18 cellular contexts compared by ENCODE assay signal in genomic region chr10:55058800-55059199, GRCh38.
DNase-seq lines count a peak whose midpoint lies in the region; FAIRE-seq and TF ChIP-seq lines count a peak whose summit lies in the region.
"Had no signal": no experiment of that assay in that cellular context is flagged by ENCODE, and none has a peak within 500 bp of the region (broad histone marks: within the 10 kb centered on the region; RNA-seq: fewer than 3 reads in every experiment).

No MANE protein-coding gene starts in this region.

- no peaks in the 10 kb centered on the region for H3K36me3 ChIP-seq in BE2C
- H3K36me3 ChIP-seq in Caco-2 (ENCODE audit: control insufficient read depth, insufficient read depth, low read length) = no peaks in the 10 kb centered on the region
- H3K36me3 ChIP-seq in sigmoid colon = no peaks in the 10 kb centered on the region
- H3K36me3 ChIP-seq: HAP-1 had no signal

- no peak for TF ChIP-seq EP300 in sigmoid colon (IDR thresholded peaks at IDR 0.05)

- H3K9me3 ChIP-seq in BE2C (no peaks in the 10 kb centered on the region), Caco-2 (no peaks in the 10 kb centered on the region), sigmoid colon (no peaks in the 10 kb centered on the region)
- H3K9me3 ChIP-seq: HAP-1 had no signal

- TF ChIP-seq POLR2A in sigmoid colon (IDR thresholded peaks at IDR 0.05) = no peak

- 82 to 87% methylated on average over 5 of the region's 5 CpGs for WGBS in sigmoid colon, 2 donors

- CTCF ChIA-PET in Caco-2 (lab: Charles Lee) = no interaction called here

- no peak overlapping the region for H3K4me3 Mint-ChIP-seq in Caco-2 (ENCODE audit: unreplicated experiment)
- H3K4me3 Mint-ChIP-seq: CD4-positive, alpha-beta T cell had no signal

- H3K27ac ChIP-seq in sigmoid colon = no peak overlapping the region

- no peaks in the 10 kb centered on the region for H3K4me1 Mint-ChIP-seq in Caco-2 (ENCODE audit: low read depth, unreplicated experiment)

- peaks cover 8% of the 10 kb centered on the region for H3K4me1 ChIP-seq in BE2C
- H3K4me1 ChIP-seq in Caco-2 = peaks cover 6% of the 10 kb centered on the region
- H3K4me1 ChIP-seq in sigmoid colon = no peaks in the 10 kb centered on the region
- H3K4me1 ChIP-seq: HAP-1 had no signal

- no TSS peak for BruUV-seq in Caco-2 (replicated peaks; lab: Mats Ljungman, UMichigan)

- intact Hi-C loops in Caco-2 (cut with micrococcal nuclease; ENCODE audit: unreplicated experiment) = no loop called here
- intact Hi-C loops in sigmoid colon (cut with DNase I) = no loop called here

- H3K4me3 ChIP-seq in BE2C (ENCODE audit: low read depth, low read length) (0 out of 2 replicates have a peak overlapping the region, but pooled peaks have one; percentile 12), epithelial cell of proximal tubule (ENCODE audit: low read depth, low read length) (no peak overlapping the region), Caco-2 (ENCODE audit: low read depth, low read length) (no peak overlapping the region), sigmoid colon (no peak overlapping the region)
- H3K4me3 ChIP-seq: HAP-1 had no signal

- H3K9me3 Mint-ChIP-seq in Caco-2 (ENCODE audit: unreplicated experiment) = no peaks in the 10 kb centered on the region

- TF ChIP-seq CTCF in BE2C (IDR thresholded peaks at IDR 0.05; ENCODE audit: low read depth, low read length) (no peak), epithelial cell of proximal tubule (conservative IDR thresholded peaks at IDR 0.05; ENCODE audit: low read depth, low read length) (no peak), Caco-2 (IDR thresholded peaks at IDR 0.05; ENCODE audit: insufficient read depth in 1 of 2, low read depth in 1 of 2, low read length in 1 of 2, severe bottlenecking in 1 of 2, unreplicated experiment in 1 of 2) (no peak), sigmoid colon (IDR thresholded peaks at IDR 0.05) (no peak)

- H3K27ac Mint-ChIP-seq in Caco-2 (ENCODE audit: unreplicated experiment) = no peak overlapping the region
- H3K27ac Mint-ChIP-seq: CD4-positive, alpha-beta T cell had no signal

- no peaks in the 10 kb centered on the region for H3K27me3 ChIP-seq in BE2C
- no peaks in the 10 kb centered on the region for H3K27me3 ChIP-seq in Caco-2 (replicated peaks; ENCODE audit: control insufficient read depth, insufficient read depth, low read length)
- no peaks in the 10 kb centered on the region for H3K27me3 ChIP-seq in sigmoid colon

- H3K36me3 Mint-ChIP-seq in Caco-2 (ENCODE audit: insufficient read depth, unreplicated experiment) = no peaks in the 10 kb centered on the region

- POLR2A ChIA-PET in Caco-2 (lab: Charles Lee) = no interaction called here

- DNase-seq in BE2C (peak; percentile 16), RCC 7860 (ENCODE audit: low spot score) (no peak), epithelial cell of proximal tubule (ENCODE audit: low read depth) (peak; percentile 74), left kidney (ENCODE audit: low read depth, low spot score) (peak; percentile 66), Caco-2 (no peak), COR-L47 (lab: John Stamatoyannopoulos, UW) (no peak), sigmoid colon (no peak)
- DNase-seq: 8988T; ACHN; C1 segment of cervical spinal cord; CD4-positive, alpha-beta T cell; DMS53; GF-D8; GOT3 had no signal

- no peaks in the 10 kb centered on the region for H3K27me3 Mint-ChIP-seq in Caco-2 (ENCODE audit: insufficient read depth, unreplicated experiment)
- H3K27me3 Mint-ChIP-seq: CD4-positive, alpha-beta T cell had no signal

- FAIRE-seq in RCC 7860 (lab: Jason Lieb, UNC) = peak; percentile 8
- FAIRE-seq: GM19239, HepG2, HTR-8/SVneo had no signal

Comparison
In these comparisons a context has a peak if more than half of its experiments do, and no peak if none do; other contexts are left out.
1. DNase-seq: peak in BE2C (single experiment), epithelial cell of proximal tubule (single experiment) and left kidney (single experiment); none in RCC 7860 (single experiment), Caco-2 (0 of 2), COR-L47 (single experiment) and sigmoid colon (single experiment).